In genomic region chr3:157520485-157521184, GRCh38 we compare ENCODE assay signal across 17 cellular contexts. TPM values are rescaled to one million over a fixed set of nuclear protein-coding genes. Genes with fewer than 3 reads are reported as not detected.
DNase-seq lines count a peak whose midpoint lies in the region; ATAC-seq and TF ChIP-seq lines count a peak whose summit lies in the region.
"Had no signal": no experiment of that assay in that cellular context is flagged by ENCODE, and none has a peak within 500 bp of the region (broad histone marks: within the 10 kb centered on the region; RNA-seq: fewer than 3 reads in every experiment).

No MANE protein-coding gene starts in this region.

- H3K4me3 Mint-ChIP-seq in T-helper 17 cell: peak overlapping the region; percentile 25
- H3K4me3 Mint-ChIP-seq: CD8-positive, alpha-beta T cell had no signal

- peak; percentile 47 for DNase-seq in AG09309 (ENCODE audit: low read depth)
- DNase-seq in T-helper 17 cell: no peak
- peak; percentile 37 for DNase-seq in fibroblast of the conjunctiva (ENCODE audit: low read depth)
- DNase-seq in sciatic nerve (ENCODE audit: low spot score): no peak
- no peak for DNase-seq in neuronal stem cell (ENCODE audit: low spot score)
- no peak for DNase-seq in Ammon's horn (ENCODE audit: low spot score)
- no peak for DNase-seq in NCI-H1930 (lab: John Stamatoyannopoulos, UW)
- DNase-seq: BE2C; CD8-positive, alpha-beta T cell; GF-D8; MG63; NCI-H1105; NCI-H187; NCI-H2171; Peyer's patch; SIG-M5 had no signal

- no peaks in the 10 kb centered on the region for H3K4me1 Mint-ChIP-seq in T-helper 17 cell

- TF ChIP-seq CTCF in AG09309 (IDR thresholded peaks at IDR 0.05; ENCODE audit: control insufficient read depth, insufficient read depth, low read depth, low read length, missing control alignments): no peak

- H4K8ac ChIP-seq in neuronal stem cell (ENCODE audit: low read depth, low read length): no peak overlapping the region

- H3K27me3 Mint-ChIP-seq in T-helper 17 cell: peaks cover 5% of the 10 kb centered on the region

- ATAC-seq in T-helper 17 cell (no peak), sciatic nerve (peak; percentile 89), HG03108 (IDR thresholded peaks at IDR 0.05; ENCODE audit: unreplicated experiment) (no peak)
- ATAC-seq: CD8-positive, alpha-beta T cell had no signal

- no peak overlapping the region for H3K9ac ChIP-seq in neuronal stem cell (ENCODE audit: low read depth, low read length, poor library complexity)

- H3K4ac ChIP-seq in neuronal stem cell (ENCODE audit: low read length): no peak overlapping the region

- H4K91ac ChIP-seq in neuronal stem cell (ENCODE audit: low read depth, low read length, poor library complexity): no peak overlapping the region

- no peaks in the 10 kb centered on the region for H3K36me3 ChIP-seq in neuronal stem cell (replicated peaks in 1 of 2; ENCODE audit: control insufficient read depth in 2 of 2, insufficient read depth in 2 of 2, low read length in 2 of 2)
- H3K36me3 ChIP-seq: BE2C, MG63, Peyer's patch had no signal

- intact Hi-C loops in sciatic nerve (cut with DNase I): no loop called here

- no peak overlapping the region for H3K4me2 ChIP-seq in neuronal stem cell (ENCODE audit: insufficient read depth, low read length, poor library complexity, severe bottlenecking)

- H2AK5ac ChIP-seq in neuronal stem cell (ENCODE audit: low read depth, low read length): no peak overlapping the region

- no peak overlapping the region for H3K14ac ChIP-seq in neuronal stem cell (ENCODE audit: low read length)

- H3K4me1 ChIP-seq in neuronal stem cell (ENCODE audit: control insufficient read depth in 2 of 2, insufficient read depth in 1 of 2, low read depth in 1 of 2, low read length in 2 of 2): no peaks in the 10 kb centered on the region
- H3K4me1 ChIP-seq: BE2C, Peyer's patch had no signal

- no peaks in the 10 kb centered on the region for H3K79me1 ChIP-seq in neuronal stem cell (ENCODE audit: low read depth, low read length)

- H2BK120ac ChIP-seq in neuronal stem cell (ENCODE audit: low read depth, low read length): no peak overlapping the region

- no peak overlapping the region for H3K23ac ChIP-seq in neuronal stem cell (ENCODE audit: low read depth, low read length, poor library complexity)

- no peak overlapping the region for H2AFZ ChIP-seq in neuronal stem cell (ENCODE audit: low read length)

- H3K27me3 ChIP-seq in neuronal stem cell (ENCODE audit: control insufficient read depth in 3 of 3, insufficient read depth in 3 of 3, low read depth in 1 of 3, low read length in 3 of 3): no peaks in the 10 kb centered on the region
- H3K27me3 ChIP-seq: Peyer's patch had no signal

- H3K9me3 ChIP-seq in T-helper 17 cell (ENCODE audit: control insufficient read depth, low read length, poor library complexity, severe bottlenecking) (no peaks in the 10 kb centered on the region), neuronal stem cell (replicated peaks in 1 of 2; ENCODE audit: control insufficient read depth in 2 of 2, insufficient read depth in 1 of 2, low read depth in 1 of 2, low read length in 2 of 2) (peaks cover 0 to 5% of the 10 kb centered on the region in 2 donors)
- H3K9me3 ChIP-seq: BE2C, Peyer's patch had no signal

- H3K27ac ChIP-seq in neuronal stem cell (replicated peaks; ENCODE audit: low read length): no peak overlapping the region
- H3K27ac ChIP-seq: Peyer's patch had no signal

- no peak overlapping the region for H2BK5ac ChIP-seq in neuronal stem cell (ENCODE audit: low read length)

- H3K4me3 ChIP-seq in AG09309 (ENCODE audit: control insufficient read depth, low read depth, low read length) (no peak overlapping the region), neuronal stem cell (ENCODE audit: low read length in 2 of 2) (no peak overlapping the region)
- H3K4me3 ChIP-seq: MG63, Peyer's patch had no signal

- H2BK12ac ChIP-seq in neuronal stem cell (ENCODE audit: low read length): no peak overlapping the region

- no peak overlapping the region for H2BK15ac ChIP-seq in neuronal stem cell (ENCODE audit: low read length)

- H3K18ac ChIP-seq in neuronal stem cell (ENCODE audit: low read length): no peak overlapping the region

- H3K27ac Mint-ChIP-seq in T-helper 17 cell: no peak overlapping the region
- H3K27ac Mint-ChIP-seq: CD8-positive, alpha-beta T cell had no signal

- H3K36me3 Mint-ChIP-seq in T-helper 17 cell (ENCODE audit: low read depth): no peaks in the 10 kb centered on the region
- H3K36me3 Mint-ChIP-seq: CD8-positive, alpha-beta T cell had no signal

RNA-seq across cellular contexts. Expression of gene VEPH1, which starts 17.4 kb away (rescaled TPM):
- total RNA-seq in T-helper 17 cell (1 to 10 TPM in 1 of 2 donors, under 1 TPM in 1; 0.15 to 3.9 TPM), sciatic nerve (1.0 TPM)
- 5.5 TPM for polyA plus RNA-seq in neuronal stem cell (2013, experiment 1 of 2)
- 5.1 TPM for polyA plus RNA-seq in neuronal stem cell (2013, experiment 2 of 2)
- total RNA-seq: CD8-positive, alpha-beta T cell had no signal

Comparison
In these comparisons a context has a peak if more than half of its experiments do, and no peak if none do; other contexts are left out.
1. DNase-seq: peak in AG09309 (single experiment) and fibroblast of the conjunctiva (single experiment); none in T-helper 17 cell (0 of 3), sciatic nerve (single experiment), neuronal stem cell (single experiment), Ammon's horn (single experiment) and NCI-H1930 (0 of 2).